22 cellular contexts compared by ENCODE assay signal in the genomic region with DNA sequence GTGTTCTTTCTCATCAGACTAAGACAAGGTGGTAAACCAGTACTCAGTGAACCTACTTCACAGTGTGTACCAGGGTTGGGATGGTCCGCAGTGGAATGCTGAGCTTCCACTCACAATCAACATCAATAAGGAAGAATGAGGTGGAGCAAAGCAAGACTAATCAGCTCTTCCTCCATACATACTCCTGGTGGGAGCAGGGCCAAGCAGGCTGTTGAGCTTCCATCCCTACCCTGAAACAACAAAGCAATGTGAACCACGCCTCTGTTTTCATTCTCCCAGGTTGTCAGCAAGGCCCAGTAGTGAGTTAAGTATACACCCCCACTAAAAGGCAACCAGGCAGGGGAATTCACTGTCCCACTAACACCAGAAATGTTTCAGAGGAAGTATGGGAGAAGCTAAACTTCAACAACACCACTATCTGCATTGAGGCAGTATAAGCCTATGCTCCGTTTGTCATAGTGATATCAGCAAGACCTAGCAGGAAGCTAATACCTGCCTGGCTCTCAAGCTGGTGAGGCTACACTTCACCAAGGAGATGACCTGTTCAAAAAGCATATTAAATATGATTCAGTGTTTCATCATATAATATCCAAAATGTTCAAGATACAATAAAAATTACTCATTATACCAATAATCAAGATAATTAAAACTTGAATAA.
DNase-seq lines count a peak whose midpoint lies in the region; ATAC-seq, FAIRE-seq and TF ChIP-seq lines count a peak whose summit lies in the region.
"Had no signal": no experiment of that assay in that cellular context is flagged by ENCODE, and none has a peak within 500 bp of the region (broad histone marks: within the 10 kb centered on the region; RNA-seq: fewer than 3 reads in every experiment).

No MANE protein-coding gene starts in this region.

- 75% methylated on average over 3 of the region's 3 CpGs; no CpG with 5 or more reads in 1 of the 2 donors for WGBS in transverse colon (ENCODE audit: low coverage in 1 of 2), 2 donors

- FAIRE-seq in HTR-8/SVneo (lab: Jason Lieb, UNC) (peak; percentile 72), astrocyte (lab: Jason Lieb, UNC) (no peak)
- FAIRE-seq: G401.6, GM12892, GM18507 had no signal

- H3K36me3 ChIP-seq in astrocyte (ENCODE audit: insufficient read depth, low read length), result no peaks in the 10 kb centered on the region
- no peaks in the 10 kb centered on the region for H3K36me3 ChIP-seq in transverse colon
- H3K36me3 ChIP-seq: BLaER1 had no signal

- H3K79me2 ChIP-seq in astrocyte (ENCODE audit: insufficient read depth, low read length), result no peaks in the 10 kb centered on the region

- no peak overlapping the region for H3K9ac ChIP-seq in astrocyte (ENCODE audit: low read length)
- H3K9ac ChIP-seq: BLaER1 had no signal

- H3K9me3 ChIP-seq in astrocyte (ENCODE audit: insufficient read depth, low read depth, low read length) (peaks cover 2% of the 10 kb centered on the region), transverse colon (peaks cover 0 to 5% of the 10 kb centered on the region in 2 donors)

- peaks cover 13% of the 10 kb centered on the region for H3K9me3 Mint-ChIP-seq in astrocyte (ENCODE audit: unreplicated experiment)

- intact Hi-C loops in left colon (cut with DNase I, micrococcal nuclease) (no loop called here), transverse colon (cut with DNase I; ENCODE audit: low total_unique reads) (no loop called here)

- H3K27me3 Mint-ChIP-seq in astrocyte (ENCODE audit: low read depth, unreplicated experiment), result peaks cover 3% of the 10 kb centered on the region
- H3K27me3 Mint-ChIP-seq: CD4-positive, alpha-beta memory T cell; IgD-negative memory B cell had no signal

- no peaks in the 10 kb centered on the region for H3K4me1 Mint-ChIP-seq in astrocyte (ENCODE audit: low read depth, unreplicated experiment)
- H3K4me1 Mint-ChIP-seq: CD4-positive, alpha-beta memory T cell had no signal

- H2AFZ ChIP-seq in astrocyte (ENCODE audit: low read depth, low read length), result peak overlapping the region; percentile 9

- no peak for TF ChIP-seq POLR2A in transverse colon (IDR thresholded peaks at IDR 0.05)

- DNase-seq in HTR-8/SVneo (ENCODE audit: insufficient read length, low spot score) (no peak), astrocyte (ENCODE audit: low read depth) (no peak), left colon (peak; percentile 53 to 58), transverse colon (peak; percentile 60), nucleus accumbens (lab: John Stamatoyannopoulos, UW) (no peak), RPMI8226 (no peak)
- DNase-seq: 8988T; Calu3; CD4-positive, alpha-beta memory T cell; GOT3; H7; HFFc6; KBM-7 had no signal

- no peaks in the 10 kb centered on the region for H4K20me1 ChIP-seq in astrocyte (ENCODE audit: insufficient read depth, low read length)
- H4K20me1 ChIP-seq: BLaER1 had no signal

- no peak overlapping the region for H3K4me3 ChIP-seq in astrocyte (ENCODE audit: insufficient read depth, low read depth, low read length)
- no peak overlapping the region for H3K4me3 ChIP-seq in transverse colon
- H3K4me3 ChIP-seq: BLaER1 had no signal

- H3K4me1 ChIP-seq in astrocyte (ENCODE audit: insufficient read depth, low read length) (no peaks in the 10 kb centered on the region), transverse colon (peaks cover 0 to 10% (median 0%) of the 10 kb centered on the region in 4 donors)
- H3K4me1 ChIP-seq: BLaER1 had no signal

- no peak for TF ChIP-seq EP300 in transverse colon (IDR thresholded peaks at IDR 0.05; ENCODE audit: low read depth)

- no peak overlapping the region for H3K27ac Mint-ChIP-seq in astrocyte (ENCODE audit: unreplicated experiment)
- H3K27ac Mint-ChIP-seq: CD14-positive monocyte; CD4-positive, alpha-beta memory T cell; HFFc6; IgD-negative memory B cell had no signal

- H3K4me2 ChIP-seq in astrocyte (ENCODE audit: low read length), result no peak overlapping the region
- H3K4me2 ChIP-seq: BLaER1 had no signal

- ATAC-seq in left colon (peak; percentile 97), GM18909 (IDR thresholded peaks at IDR 0.05; ENCODE audit: poor library complexity, unreplicated experiment) (no peak), HG02571 (IDR thresholded peaks at IDR 0.05; ENCODE audit: unreplicated experiment) (no peak)
- ATAC-seq: HCT116 had no signal

- TF ChIP-seq CTCF in astrocyte (IDR thresholded peaks at IDR 0.05; ENCODE audit: insufficient read depth, low read depth, low read length) (no peak), transverse colon (IDR thresholded peaks at IDR 0.05) (no peak)

- H3K27ac ChIP-seq in astrocyte (ENCODE audit: low read depth, low read length), result no peak overlapping the region
- peak overlapping the region; percentile 9 to 67 (median 54) for H3K27ac ChIP-seq in transverse colon
- H3K27ac ChIP-seq: BLaER1 had no signal

- H3K4me3 Mint-ChIP-seq in astrocyte (ENCODE audit: unreplicated experiment), result no peak overlapping the region
- H3K4me3 Mint-ChIP-seq: CD14-positive monocyte; CD4-positive, alpha-beta memory T cell; HFFc6; IgD-negative memory B cell had no signal

- peaks cover 26% of the 10 kb centered on the region for H3K36me3 Mint-ChIP-seq in astrocyte (ENCODE audit: low read depth, unreplicated experiment)
- H3K36me3 Mint-ChIP-seq: CD14-positive monocyte had no signal

- in situ Hi-C loops in transverse colon (cut with MboI; ENCODE audit: low pct_ligation_motif_present in 1 of 4, low pct_unique_long_range_greater_than_20kb in 1 of 4, low sequenced_read_pairs in 3 of 4), result no loop called here

- H3K27me3 ChIP-seq in astrocyte (ENCODE audit: insufficient read depth, low read length), result no peaks in the 10 kb centered on the region
- no peaks in the 10 kb centered on the region for H3K27me3 ChIP-seq in transverse colon
- H3K27me3 ChIP-seq: BLaER1 had no signal

Comparison
In these comparisons a context has a peak if more than half of its experiments do, and no peak if none do; other contexts are left out.
1. DNase-seq: peak in left colon (2 of 2) and transverse colon (single experiment); none in HTR-8/SVneo (single experiment), astrocyte (single experiment), nucleus accumbens (0 of 56) and RPMI8226 (single experiment).